In genomic region chr20:32524871-32525501, GRCh38 we compare ENCODE assay signal across 1 cellular context.
TF ChIP-seq lines count a peak whose summit lies in the region.

No MANE protein-coding gene starts in this region.

TF ChIP-seq in H1, 55 proteins besides CTCF, POLR2A, EP300 and RAD21 (continued from another document):
- TF ChIP-seq GABPA (IDR thresholded peaks at IDR 0.05; ENCODE audit: borderline replicate concordance, insufficient read depth, low read length), result no peak
- no peak for TF ChIP-seq CTBP2 (IDR thresholded peaks at IDR 0.05; ENCODE audit: borderline replicate concordance, insufficient read depth, insufficient read length, low read length)
- TF ChIP-seq BCL11A (IDR thresholded peaks at IDR 0.05; ENCODE audit: low read depth in 2 of 2, low read length in 2 of 2), result no peak
- no peak for TF ChIP-seq CBX5 (IDR thresholded peaks at IDR 0.05; ENCODE audit: low read depth, low read length)
- TF ChIP-seq NRF1 (IDR thresholded peaks at IDR 0.05; ENCODE audit: low read depth, low read length), result no peak
